Comparison of ENCODE assay signal across 1 cellular context in the genomic region with DNA sequence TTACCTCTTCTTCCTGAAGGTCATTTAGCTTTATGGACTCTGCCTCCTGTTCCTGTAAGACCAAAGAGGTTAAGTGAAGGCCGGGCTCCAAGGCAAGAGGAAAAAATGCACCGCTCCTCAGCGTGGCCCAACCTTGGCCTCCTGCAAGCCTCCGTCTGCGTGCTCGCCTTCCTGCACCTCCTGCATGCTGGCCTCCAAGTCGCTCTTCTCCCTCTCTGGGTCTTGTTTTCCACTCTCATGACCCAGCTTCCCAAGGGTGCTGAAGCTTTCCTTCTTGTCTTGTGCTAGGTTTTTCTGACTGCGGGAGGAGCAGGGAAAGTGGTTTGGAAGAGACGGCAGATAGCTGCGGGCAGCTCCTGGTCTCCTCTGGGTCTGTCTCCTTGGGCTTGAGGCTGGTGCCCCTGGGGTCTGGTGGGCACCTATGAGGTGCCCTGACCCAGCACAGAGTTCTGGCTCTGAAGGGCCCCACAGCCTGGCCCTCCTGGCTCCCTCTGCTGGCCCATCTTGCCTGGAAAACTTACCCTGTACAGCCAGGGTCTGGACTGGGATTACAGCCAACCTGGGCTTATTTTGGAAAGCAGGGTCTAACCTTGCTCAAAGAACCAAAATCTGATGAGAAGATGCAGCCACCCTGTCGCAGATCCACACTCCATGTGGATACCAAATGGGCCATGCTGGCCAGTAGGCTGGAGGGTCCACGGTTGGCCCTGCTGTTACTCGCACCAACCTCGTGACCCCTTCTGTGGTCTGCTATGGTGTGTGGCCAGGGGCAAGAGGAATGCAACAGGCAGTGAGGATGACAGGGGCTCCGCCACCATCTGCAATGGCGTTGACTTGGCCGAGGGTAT.
TF ChIP-seq lines count a peak whose summit lies in the region.

No MANE protein-coding gene starts in this region.

TF ChIP-seq in HepG2, 621 proteins besides CTCF, POLR2A, EP300 and RAD21:
- TF ChIP-seq, protein P1, sequence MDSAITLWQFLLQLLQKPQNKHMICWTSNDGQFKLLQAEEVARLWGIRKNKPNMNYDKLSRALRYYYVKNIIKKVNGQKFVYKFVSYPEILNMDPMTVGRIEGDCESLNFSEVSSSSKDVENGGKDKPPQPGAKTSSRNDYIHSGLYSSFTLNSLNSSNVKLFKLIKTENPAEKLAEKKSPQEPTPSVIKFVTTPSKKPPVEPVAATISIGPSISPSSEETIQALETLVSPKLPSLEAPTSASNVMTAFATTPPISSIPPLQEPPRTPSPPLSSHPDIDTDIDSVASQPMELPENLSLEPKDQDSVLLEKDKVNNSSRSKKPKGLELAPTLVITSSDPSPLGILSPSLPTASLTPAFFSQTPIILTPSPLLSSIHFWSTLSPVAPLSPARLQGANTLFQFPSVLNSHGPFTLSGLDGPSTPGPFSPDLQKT (CRISPR knock-in tag; IDR thresholded peaks at IDR 0.05; ENCODE audit: borderline replicate concordance) = no peak
- TF ChIP-seq MEF2D (CRISPR knock-in tag; IDR thresholded peaks at IDR 0.05) (no peak), TSC22D2 (CRISPR knock-in tag; IDR thresholded peaks at IDR 0.05; ENCODE audit: borderline replicate concordance) (no peak), ETV5 (CRISPR knock-in tag; IDR thresholded peaks at IDR 0.05; ENCODE audit: borderline replicate concordance) (no peak), MXI1 (IDR thresholded peaks at IDR 0.05; ENCODE audit: borderline replicate concordance, low read depth, low read length) (no peak), HHEX (CRISPR knock-in tag; IDR thresholded peaks at IDR 0.05) (no peak), ZFP90 (CRISPR knock-in tag; IDR thresholded peaks at IDR 0.05; ENCODE audit: borderline replicate concordance) (no peak), ZNF670 (CRISPR knock-in tag; IDR thresholded peaks at IDR 0.05; ENCODE audit: borderline replicate concordance) (no peak), MEIS1 (CRISPR knock-in tag; IDR thresholded peaks at IDR 0.05; ENCODE audit: borderline replicate concordance) (no peak), ZNF660 (CRISPR knock-in tag; IDR thresholded peaks at IDR 0.05; ENCODE audit: borderline replicate concordance, low read depth) (no peak), CCDC6 (CRISPR knock-in tag; IDR thresholded peaks at IDR 0.05) (no peak), ZNF337 (CRISPR knock-in tag; IDR thresholded peaks at IDR 0.05; ENCODE audit: borderline replicate concordance, low read depth) (no peak), ZNF34 (CRISPR knock-in tag; IDR thresholded peaks at IDR 0.05; ENCODE audit: borderline replicate concordance) (no peak), HNF4A (CRISPR knock-in tag; IDR thresholded peaks at IDR 0.05) (no peak)
- TF ChIP-seq, protein P2, sequence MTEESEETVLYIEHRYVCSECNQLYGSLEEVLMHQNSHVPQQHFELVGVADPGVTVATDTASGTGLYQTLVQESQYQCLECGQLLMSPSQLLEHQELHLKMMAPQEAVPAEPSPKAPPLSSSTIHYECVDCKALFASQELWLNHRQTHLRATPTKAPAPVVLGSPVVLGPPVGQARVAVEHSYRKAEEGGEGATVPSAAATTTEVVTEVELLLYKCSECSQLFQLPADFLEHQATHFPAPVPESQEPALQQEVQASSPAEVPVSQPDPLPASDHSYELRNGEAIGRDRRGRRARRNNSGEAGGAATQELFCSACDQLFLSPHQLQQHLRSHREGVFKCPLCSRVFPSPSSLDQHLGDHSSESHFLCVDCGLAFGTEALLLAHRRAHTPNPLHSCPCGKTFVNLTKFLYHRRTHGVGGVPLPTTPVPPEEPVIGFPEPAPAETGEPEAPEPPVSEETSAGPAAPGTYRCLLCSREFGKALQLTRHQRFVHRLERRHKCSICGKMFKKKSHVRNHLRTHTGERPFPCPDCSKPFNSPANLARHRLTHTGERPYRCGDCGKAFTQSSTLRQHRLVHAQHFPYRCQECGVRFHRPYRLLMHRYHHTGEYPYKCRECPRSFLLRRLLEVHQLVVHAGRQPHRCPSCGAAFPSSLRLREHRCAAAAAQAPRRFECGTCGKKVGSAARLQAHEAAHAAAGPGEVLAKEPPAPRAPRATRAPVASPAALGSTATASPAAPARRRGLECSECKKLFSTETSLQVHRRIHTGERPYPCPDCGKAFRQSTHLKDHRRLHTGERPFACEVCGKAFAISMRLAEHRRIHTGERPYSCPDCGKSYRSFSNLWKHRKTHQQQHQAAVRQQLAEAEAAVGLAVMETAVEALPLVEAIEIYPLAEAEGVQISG (CRISPR knock-in tag; IDR thresholded peaks at IDR 0.05) = no peak
- TF ChIP-seq, protein P3, sequence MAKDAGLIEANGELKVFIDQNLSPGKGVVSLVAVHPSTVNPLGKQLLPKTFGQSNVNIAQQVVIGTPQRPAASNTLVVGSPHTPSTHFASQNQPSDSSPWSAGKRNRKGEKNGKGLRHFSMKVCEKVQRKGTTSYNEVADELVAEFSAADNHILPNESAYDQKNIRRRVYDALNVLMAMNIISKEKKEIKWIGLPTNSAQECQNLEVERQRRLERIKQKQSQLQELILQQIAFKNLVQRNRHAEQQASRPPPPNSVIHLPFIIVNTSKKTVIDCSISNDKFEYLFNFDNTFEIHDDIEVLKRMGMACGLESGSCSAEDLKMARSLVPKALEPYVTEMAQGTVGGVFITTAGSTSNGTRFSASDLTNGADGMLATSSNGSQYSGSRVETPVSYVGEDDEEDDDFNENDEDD (CRISPR knock-in tag; IDR thresholded peaks at IDR 0.05; ENCODE audit: borderline replicate concordance) = no peak
- TF ChIP-seq, protein P4, sequence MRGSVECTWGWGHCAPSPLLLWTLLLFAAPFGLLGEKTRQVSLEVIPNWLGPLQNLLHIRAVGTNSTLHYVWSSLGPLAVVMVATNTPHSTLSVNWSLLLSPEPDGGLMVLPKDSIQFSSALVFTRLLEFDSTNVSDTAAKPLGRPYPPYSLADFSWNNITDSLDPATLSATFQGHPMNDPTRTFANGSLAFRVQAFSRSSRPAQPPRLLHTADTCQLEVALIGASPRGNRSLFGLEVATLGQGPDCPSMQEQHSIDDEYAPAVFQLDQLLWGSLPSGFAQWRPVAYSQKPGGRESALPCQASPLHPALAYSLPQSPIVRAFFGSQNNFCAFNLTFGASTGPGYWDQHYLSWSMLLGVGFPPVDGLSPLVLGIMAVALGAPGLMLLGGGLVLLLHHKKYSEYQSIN (CRISPR knock-in tag; IDR thresholded peaks at IDR 0.05; ENCODE audit: borderline replicate concordance) = no peak
- TF ChIP-seq, protein P5, sequence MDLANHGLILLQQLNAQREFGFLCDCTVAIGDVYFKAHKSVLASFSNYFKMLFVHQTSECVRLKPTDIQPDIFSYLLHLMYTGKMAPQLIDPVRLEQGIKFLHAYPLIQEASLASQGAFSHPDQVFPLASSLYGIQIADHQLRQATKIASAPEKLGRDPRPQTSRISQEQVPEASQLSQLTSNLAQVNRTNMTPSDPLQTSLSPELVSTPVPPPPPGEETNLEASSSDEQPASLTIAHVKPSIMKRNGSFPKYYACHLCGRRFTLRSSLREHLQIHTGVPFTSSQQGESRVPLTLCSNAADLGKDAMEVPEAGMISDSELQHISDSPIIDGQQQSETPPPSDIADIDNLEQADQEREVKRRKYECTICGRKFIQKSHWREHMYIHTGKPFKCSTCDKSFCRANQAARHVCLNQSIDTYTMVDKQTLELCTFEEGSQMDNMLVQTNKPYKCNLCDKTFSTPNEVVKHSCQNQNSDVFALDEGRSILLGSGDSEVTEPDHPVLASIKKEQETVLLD (CRISPR knock-in tag; IDR thresholded peaks at IDR 0.05; ENCODE audit: low read depth) = no peak
